ENCODE assay signal across 14 cellular contexts in genomic region chr5:80915716-80916115, GRCh38.
"Had no signal": no experiment of that assay in that cellular context is flagged by ENCODE, and none has a peak within 500 bp of the region (broad histone marks: within the 10 kb centered on the region; RNA-seq: fewer than 3 reads in every experiment).

No MANE protein-coding gene starts in this region.

- H3K4me1 Mint-ChIP-seq: natural killer cell had no signal

- H3K27me3 Mint-ChIP-seq: activated CD8-positive, alpha-beta memory T cell treated with anti-CD3 and anti-CD28 coated beads, Interleukin-2, amount 10 ng/mL, durations not matched to agents 7 days and 5 days; activated T-cell treated with anti-CD3 and anti-CD28 coated beads, Interleukin-2, amount 50 U/mL, for 24 hours; type B pancreatic cell had no signal

- ATAC-seq: activated CD8-positive, alpha-beta memory T cell treated with anti-CD3 and anti-CD28 coated beads, Interleukin-2, amount 10 ng/mL, durations not matched to agents 7 days and 5 days; activated naive CD4-positive, alpha-beta T cell treated with anti-CD3 and anti-CD28 coated beads, Interleukin-2, amount 50 U/mL, for 72 hours; left lobe of liver; natural killer cell; right cardiac atrium had no signal

- DNase-seq: activated CD4-positive, alpha-beta T cell treated with anti-CD3 and anti-CD28 coated beads, Interleukin-2, amount 50 U/mL, for 48 hours; activated CD4-positive, CD25-positive, alpha-beta regulatory T cell treated with anti-CD3 and anti-CD28 coated beads, Interleukin-2, amount 50 U/mL, for 72 hours; activated CD8-positive, alpha-beta memory T cell treated with anti-CD3 and anti-CD28 coated beads, Interleukin-2, amount 10 ng/mL, durations not matched to agents 7 days and 5 days; activated effector memory CD4-positive, alpha-beta T cell treated with anti-CD3 and anti-CD28 coated beads, Interleukin-2, amount 50 U/mL, for 16 hours; activated T-cell treated with anti-CD3 and anti-CD28 coated beads, Interleukin-2, amount 50 U/mL, for 24 hours; amygdala; glutamatergic neuron; natural killer cell; right cardiac atrium; stimulated activated naive CD4-positive, alpha-beta T cell had no signal

- H3K9me3 Mint-ChIP-seq: activated T-cell treated with anti-CD3 and anti-CD28 coated beads, Interleukin-2, amount 50 U/mL, for 24 hours; natural killer cell had no signal

- H3K36me3 Mint-ChIP-seq: natural killer cell, type B pancreatic cell had no signal

- H3K4me3 Mint-ChIP-seq: activated CD8-positive, alpha-beta memory T cell treated with anti-CD3 and anti-CD28 coated beads, Interleukin-2, amount 10 ng/mL, durations not matched to agents 7 days and 5 days; activated T-cell treated with anti-CD3 and anti-CD28 coated beads, Interleukin-2, amount 50 U/mL, for 24 hours; brain; natural killer cell; type B pancreatic cell had no signal

- H3K27ac Mint-ChIP-seq: activated CD8-positive, alpha-beta memory T cell treated with anti-CD3 and anti-CD28 coated beads, Interleukin-2, amount 10 ng/mL, durations not matched to agents 7 days and 5 days; activated naive CD4-positive, alpha-beta T cell treated with anti-CD3 and anti-CD28 coated beads, Interleukin-2, amount 50 U/mL, for 72 hours; activated T-cell treated with anti-CD3 and anti-CD28 coated beads, Interleukin-2, amount 50 U/mL, for 24 hours; natural killer cell; type B pancreatic cell had no signal
